Comparison of ENCODE assay signal across 8 cellular contexts in genomic region chr10:124152781-124153600, GRCh38. TPM values are rescaled to one million over a fixed set of nuclear protein-coding genes. Genes with fewer than 3 reads are reported as not detected.
A peak's percentile ranks its signal among the peaks of the same experiment; 100 is the strongest.
DNase-seq lines count a peak whose midpoint lies in the region; ATAC-seq and TF ChIP-seq lines count a peak whose summit lies in the region.

No MANE protein-coding gene starts in this region.

- POLR2A ChIA-PET in CD4-positive, alpha-beta T cell (lab: Charles Lee): interaction anchor here (0.8 kb wide), 1 partner anchor 72 kb away, joined by 3 read pairs; no protein-coding TSS in a partner anchor
- POLR2A ChIA-PET in Panc1 (lab: Charles Lee): no interaction called here

- H3K9me3 ChIP-seq in CD4-positive, alpha-beta T cell (ENCODE audit: control insufficient read depth, low read length): no peaks in the 10 kb centered on the region
- H3K9me3 ChIP-seq in Panc1 (ENCODE audit: control insufficient read depth, insufficient read depth, low read depth, low read length): no peaks in the 10 kb centered on the region

- H3K27me3 ChIP-seq in CD4-positive, alpha-beta T cell (ENCODE audit: control insufficient read depth, insufficient read depth, low read length): no peaks in the 10 kb centered on the region
- no peaks in the 10 kb centered on the region for H3K27me3 ChIP-seq in Panc1 (ENCODE audit: control insufficient read depth, insufficient read depth, low read length)

- intact Hi-C loops in CD4-positive, alpha-beta T cell (cut with DNase I, micrococcal nuclease): no loop called here
- intact Hi-C loops in Panc1 (cut with micrococcal nuclease; ENCODE audit: unreplicated experiment): loop anchor here (5.0 kb wide), 1 partner anchor 46 kb away; no protein-coding TSS in a partner anchor

- no peak for TF ChIP-seq CTCF in CD4-positive, alpha-beta T cell (IDR thresholded peaks at IDR 0.05)
- TF ChIP-seq CTCF in Panc1 (IDR thresholded peaks at IDR 0.05): no peak

- H3K27ac Mint-ChIP-seq in CD4-positive, alpha-beta T cell: no peak overlapping the region

- peak overlapping the region; percentile 10 to 50; a peak in 3 of 4 replicates for H3K4me3 ChIP-seq in Panc1 (ENCODE audit: low read depth in 2 of 2, low read length in 2 of 2)

- no peaks in the 10 kb centered on the region for H3K36me3 ChIP-seq in Panc1 (ENCODE audit: control insufficient read depth, insufficient read depth, low read length)

- CTCF ChIA-PET in CD4-positive, alpha-beta T cell (lab: Charles Lee): no interaction called here
- CTCF ChIA-PET in Panc1 (lab: Charles Lee): interaction anchor here (0.9 to 1.0 kb wide), 2 partner anchors 69 to 158 kb away, joined by 3 read pairs; no protein-coding TSS in a partner anchor

- peak in 9 of 10 experiments; percentile 4 to 39 (median 24) for DNase-seq in CD4-positive, alpha-beta T cell
- DNase-seq in HPDE6-E6E7 (ENCODE audit: extremely low spot score) (peak; percentile 99), Panc1 (ENCODE audit: low read depth, low spot score) (peak; percentile 87), amniotic epithelial cell (ENCODE audit: low read depth) (peak; percentile 55), iPS-NIHi11 (ENCODE audit: low spot score) (peak; percentile 80), erythroblast (lab: John Stamatoyannopoulos, UW) (no peak)
- DNase-seq in stimulated activated CD4-positive, alpha-beta T cell treated with anti-CD3 and anti-CD28 coated beads, Interleukin-15, amount 100 ng/mL, for 24 hours: peak; percentile 62

- peaks cover 54% of the 10 kb centered on the region for H3K4me1 ChIP-seq in Panc1 (ENCODE audit: control insufficient read depth, insufficient read depth, low read length)

- H3K4me1 Mint-ChIP-seq in CD4-positive, alpha-beta T cell (ENCODE audit: low read depth): peaks cover 9% of the 10 kb centered on the region

- ATAC-seq in CD4-positive, alpha-beta T cell (ENCODE audit: poor library complexity): peak; percentile 79
- ATAC-seq in GM19468 (IDR thresholded peaks at IDR 0.05; ENCODE audit: extremely low read depth, unreplicated experiment) (peak; percentile 55), Panc1 (peak; percentile 88)

- no peak for TF ChIP-seq POLR2A in erythroblast (IDR thresholded peaks at IDR 0.05; ENCODE audit: low read length)

- BruUV-seq in Panc1 (replicated peaks; lab: Mats Ljungman, UMichigan): no TSS peak

- no peaks in the 10 kb centered on the region for H3K27me3 Mint-ChIP-seq in CD4-positive, alpha-beta T cell

- no peak overlapping the region for H3K4me3 Mint-ChIP-seq in CD4-positive, alpha-beta T cell

- H3K36me3 Mint-ChIP-seq in CD4-positive, alpha-beta T cell (ENCODE audit: low read depth): no peaks in the 10 kb centered on the region

- no peaks in the 10 kb centered on the region for H3K9me3 Mint-ChIP-seq in CD4-positive, alpha-beta T cell

- in situ Hi-C loops in Panc1 (cut with HindIII; ENCODE audit: low pct_unique_long_range_greater_than_20kb, low sequenced_read_pairs): no loop called here

- H3K27ac ChIP-seq in CD4-positive, alpha-beta T cell (ENCODE audit: low read depth, low read length): no peak overlapping the region
- H3K27ac ChIP-seq in Panc1 (ENCODE audit: low read length): peak overlapping the region; percentile 78

RNA-seq across cellular contexts. Expression of gene CHST15, which starts 59.6 kb away (rescaled TPM):
- under 1 TPM; 0.42 to 0.52 TPM for total RNA-seq in CD4-positive, alpha-beta T cell
- 33.2 TPM for total RNA-seq in Panc1 (2021; ENCODE audit: unreplicated experiment)
- polyA plus RNA-seq in Panc1 (2012; ENCODE audit: insufficient read length): 22.3 TPM

Comparison
In these comparisons a context has a peak if more than half of its experiments do, and no peak if none do; other contexts are left out.
1. DNase-seq: peak in CD4-positive, alpha-beta T cell (9 of 10), HPDE6-E6E7 (single experiment), Panc1 (single experiment), amniotic epithelial cell (single experiment), iPS-NIHi11 (single experiment) and stimulated activated CD4-positive, alpha-beta T cell treated with anti-CD3 and anti-CD28 coated beads, Interleukin-15, amount 100 ng/mL, for 24 hours (single experiment); none in erythroblast (0 of 2).
2. RNA of gene CHST15, which starts 59.6 kb away (total RNA-seq): 33.2 TPM in Panc1 (single experiment); 0.42 to 0.52 TPM in CD4-positive, alpha-beta T cell; every median in the first group is over 10 times any median in the second.
3. Peak in every context shown above with its lines, with median percentiles within 50 percentile points of each other: ATAC-seq.